Comparison of ENCODE assay signal across 8 cellular contexts in genomic region chr14:69818760-69819191, GRCh38. TPM values are rescaled to one million over a fixed set of nuclear protein-coding genes. Genes with fewer than 3 reads are reported as not detected.
DNase-seq lines count a peak whose midpoint lies in the region; ATAC-seq, FAIRE-seq and TF ChIP-seq lines count a peak whose summit lies in the region.

No MANE protein-coding gene starts in this region.

- H3K4me1 ChIP-seq in GM12878 (ENCODE audit: control insufficient read depth, insufficient read depth, low read length) = no peaks in the 10 kb centered on the region
- no peaks in the 10 kb centered on the region for H3K4me1 ChIP-seq in small intestine (ENCODE audit: control insufficient read depth in 2 of 2, insufficient read depth in 1 of 2, low read depth in 1 of 2, low read length in 1 of 2)

- H3K9me3 ChIP-seq in GM12878 (replicated peaks; ENCODE audit: control insufficient read depth, insufficient read depth, low read length) = no peaks in the 10 kb centered on the region
- H3K9me3 ChIP-seq in small intestine (ENCODE audit: control insufficient read depth, low read depth) = no peaks in the 10 kb centered on the region

- ATAC-seq in GM12878 = peak; percentile 95
- no peak for ATAC-seq in GM19324 (IDR thresholded peaks at IDR 0.05; ENCODE audit: low FRiP score, unreplicated experiment)

- H3K79me2 ChIP-seq in GM12878 (ENCODE audit: control insufficient read depth, insufficient read depth, low read length) = no peaks in the 10 kb centered on the region

- H3K36me3 ChIP-seq in GM12878 (ENCODE audit: control insufficient read depth in 2 of 2, insufficient read depth in 2 of 2, low read length in 1 of 2) (no peaks in the 10 kb centered on the region), small intestine (ENCODE audit: control insufficient read depth in 2 of 2, insufficient read depth in 2 of 2, low read length in 2 of 2) (no peaks in the 10 kb centered on the region)

- intact Hi-C loops in GM12878 (cut with micrococcal nuclease; ENCODE audit: unreplicated experiment) = loop anchor here (1.0 to 5.0 kb wide), 3 partner anchors 209 to 499 kb away; no protein-coding TSS in a partner anchor

- in situ Hi-C loops in GM12878 (cut with MboI) = loop anchor here (5.0 kb wide), 1 partner anchor 209 kb away; no protein-coding TSS in a partner anchor

- CTCF ChIA-PET in GM12878 (lab: Yijun Ruan, JAX) = interaction anchor here (0.7 to 4.6 kb wide), 26 partner anchors 8 to 655 kb away, joined by 3 to 61 read pairs (median 4); no protein-coding TSS in a partner anchor

- no peaks in the 10 kb centered on the region for H4K20me1 ChIP-seq in GM12878 (ENCODE audit: control insufficient read depth, insufficient read depth)

- DNase-seq in NOMO-1 (lab: John Stamatoyannopoulos, UW; ENCODE audit: unreplicated experiment in 2 of 2) (peak; percentile 18 to 36), NOMO-1 treated with dmso at 0.1 percent for 144 hours (lab: John Stamatoyannopoulos, UW; ENCODE audit: unreplicated experiment) (no peak), NCI-H146 (lab: John Stamatoyannopoulos, UW) (peak; percentile 36), T-helper 22 cell (ENCODE audit: low read depth) (peak; percentile 6), GM12878 (ENCODE audit: low read depth, low spot score) (peak; percentile 55), iPS DF 19.7 (ENCODE audit: low read depth, low spot score) (peak; percentile 40), small intestine (peak; percentile 71)

- BruUV-seq in GM12878 (replicated peaks; lab: Mats Ljungman, UMichigan) = no TSS peak

- TF ChIP-seq CTCF in GM12878 (IDR thresholded peaks at IDR 0.05 in 2 of 3, conservative IDR thresholded peaks at IDR 0.05 in 1 of 3; ENCODE audit: control insufficient read depth in 2 of 3, extremely low read depth in 1 of 3, insufficient read depth in 1 of 3, low read depth in 3 of 3, low read length in 3 of 3) = peak; percentile 71 to 79 (median 75)

- H3K4me3 ChIP-seq in GM12878 = no peak overlapping the region
- no peak overlapping the region for H3K4me3 ChIP-seq in small intestine (ENCODE audit: low read depth in 1 of 2, low read length in 2 of 2)

- TF ChIP-seq RAD21 in GM12878 (IDR thresholded peaks at IDR 0.05; ENCODE audit: insufficient read depth, low read depth, low read length) = peak; percentile 99

- no peak overlapping the region for H3K27ac ChIP-seq in GM12878 (ENCODE audit: control insufficient read depth, insufficient read depth)
- no peak overlapping the region for H3K27ac ChIP-seq in small intestine (ENCODE audit: low read depth in 1 of 2, low read length in 1 of 2)

- H3K27me3 ChIP-seq in GM12878 (replicated peaks in 1 of 2; ENCODE audit: control insufficient read depth in 2 of 2, insufficient read depth in 2 of 2, low read length in 1 of 2) (no peaks in the 10 kb centered on the region; a peak in 1 of 4 replicates), small intestine (ENCODE audit: control insufficient read depth in 2 of 2, insufficient read depth in 2 of 2, low read length in 2 of 2) (no peaks in the 10 kb centered on the region)

- FAIRE-seq in GM12878 (lab: Jason Lieb, UNC) (peak; percentile 78), small intestine (lab: Jason Lieb, UNC) (no peak)

- SMC1A ChIA-PET in GM12878 (lab: Charles Lee; ENCODE audit: uncharacterized antibody, unreplicated experiment) = interaction anchor here (0.7 to 2.7 kb wide), 11 partner anchors 18 to 749 kb away, joined by 3 to 24 read pairs (median 3); partner anchors contain the start of gene CCDC177

- RAD21 ChIA-PET in GM12878 (lab: Charles Lee; ENCODE audit: unreplicated experiment) = interaction anchor here (0.6 to 3.1 kb wide), 7 partner anchors 14 to 255 kb away, joined by 3 to 28 read pairs (median 4); no protein-coding TSS in a partner anchor

- H3K9ac ChIP-seq in GM12878 (ENCODE audit: control insufficient read depth, insufficient read depth, low read length) = no peak overlapping the region

- H2AFZ ChIP-seq in GM12878 (ENCODE audit: control insufficient read depth, low read depth, low read length) = no peak overlapping the region

- 11% methylated on average over 6 of the region's 11 CpGs for WGBS in GM12878 (ENCODE audit: insufficient coverage, insufficient replicate concordance, low lambda C conversion rate, missing lambda C conversion rate)
- WGBS in small intestine, 3 donors = 8 to 9% (median 9%) methylated on average over 11 of the region's 11 CpGs

- no peak for TF ChIP-seq POLR2A in GM12878 (IDR thresholded peaks at IDR 0.05; ENCODE audit: low read depth, low read length)

- POLR2A ChIA-PET in GM12878 (lab: Charles Lee) = interaction anchor here (0.5 kb wide), 1 partner anchor 14 kb away, joined by 3 read pairs; no protein-coding TSS in a partner anchor

- no peak for TF ChIP-seq EP300 in GM12878 (IDR thresholded peaks at IDR 0.05; ENCODE audit: borderline replicate concordance in 1 of 2, control insufficient read depth in 1 of 2, low read depth in 2 of 2, low read length in 2 of 2)

- no peak overlapping the region for H3K4me2 ChIP-seq in GM12878 (ENCODE audit: control insufficient read depth, insufficient read depth)

TF ChIP-seq in GM12878, 131 proteins besides CTCF, POLR2A, EP300 and RAD21:
- TF ChIP-seq YY1 (IDR thresholded peaks at IDR 0.05; ENCODE audit: low read depth, low read length) (0 out of 2 replicates have a peak, but pooled peaks have one; percentile 41), SMC3 (IDR thresholded peaks at IDR 0.05; ENCODE audit: borderline replicate concordance, low read length) (peak; percentile 87), RFX5 (IDR thresholded peaks at IDR 0.05; ENCODE audit: low read depth, low read length) (no peak), FOXM1 (IDR thresholded peaks at IDR 0.05; ENCODE audit: low read depth, low read length) (no peak)

RNA-seq across cellular contexts. Expression of gene SLC10A1, which starts 21.7 kb away (rescaled TPM):
- not detected in 2 replicates for total RNA-seq in GM12878 (2013; cell fraction: nucleolus; rRNA removed)
- total RNA-seq in GM12878 (2014; rRNA removed) (not detected in 2 replicates), GM12878 (2014; rRNA removed; fragmentation: Illumina TruSeq; extraction: Trizol) (not detected in 2 replicates), GM12878 (2021) (not detected in 2 replicates)
- not detected for polyA plus RNA-seq in GM12878 (2011; ENCODE audit: low read depth)
- polyA plus RNA-seq in GM12878 (2011; rRNA removed) (not detected in 2 replicates), GM12878 (2014; fragmentation: Illumina TruSeq; extraction: Trizol) (not detected in 2 replicates), GM12878 (2014; fragmentation: Nextera tagmentation; extraction: Ambion mirVana) (not detected), GM12878 (2014; rRNA removed) (not detected in 2 replicates), GM12878 (2016; fragmentation: Nextera tagmentation; extraction: Ambion mirVana) (under 1 TPM; 0.15 to 0.16 TPM), small intestine (under 1 TPM in 1 of 3 donors, not detected in 2; 0.04 TPM)
- not detected in 2 replicates for polyA plus RNA-seq in GM12878 (2011; cell fraction: cytosol; rRNA removed)
- polyA plus RNA-seq in GM12878 (2011; cell fraction: nucleus; rRNA removed) = not detected in 2 replicates
- polyA plus RNA-seq in GM12878 (2012) = 0.07 and 0.09 TPM in 2 replicates
- polyA minus RNA-seq in GM12878 (2011; rRNA and poly(A)+ RNA removed) = not detected in 2 replicates
- not detected in 2 replicates for polyA minus RNA-seq in GM12878 (2011; cell fraction: cytosol; rRNA and poly(A)+ RNA removed)
- not detected in 2 replicates for polyA minus RNA-seq in GM12878 (2011; cell fraction: nucleus; rRNA and poly(A)+ RNA removed)

RNA-seq across cellular contexts. Expression of gene SRSF5, which starts 51.8 kb away (rescaled TPM):
- total RNA-seq in GM12878 (2013; cell fraction: nucleolus; rRNA removed) = 912 and 920 TPM in 2 replicates
- total RNA-seq in GM12878 (2014; rRNA removed) (179 and 209 TPM in 2 replicates), GM12878 (2014; rRNA removed; fragmentation: Illumina TruSeq; extraction: Trizol) (249 and 265 TPM in 2 replicates), GM12878 (2021) (278 and 291 TPM in 2 replicates)
- polyA plus RNA-seq in GM12878 (2011; ENCODE audit: low read depth) = 182 TPM
- polyA plus RNA-seq in GM12878 (2011; rRNA removed) (369 and 477 TPM in 2 replicates), GM12878 (2014; fragmentation: Illumina TruSeq; extraction: Trizol) (370 and 405 TPM in 2 replicates), GM12878 (2014; fragmentation: Nextera tagmentation; extraction: Ambion mirVana) (100 to 1,000 TPM; 136 to 225 TPM), GM12878 (2014; rRNA removed) (451 and 453 TPM in 2 replicates), GM12878 (2016; fragmentation: Nextera tagmentation; extraction: Ambion mirVana) (100 to 1,000 TPM; 266 to 284 TPM), small intestine (100 to 1,000 TPM; 216 to 250 (median 249) TPM)
- polyA plus RNA-seq in GM12878 (2011; cell fraction: cytosol; rRNA removed) = 169 and 173 TPM in 2 replicates
- polyA plus RNA-seq in GM12878 (2011; cell fraction: nucleus; rRNA removed) = 1,417 and 1,542 TPM in 2 replicates
- polyA plus RNA-seq in GM12878 (2012) = 314 and 433 TPM in 2 replicates
- polyA minus RNA-seq in GM12878 (2011; rRNA and poly(A)+ RNA removed) = 137 and 170 TPM in 2 replicates
- polyA minus RNA-seq in GM12878 (2011; cell fraction: cytosol; rRNA and poly(A)+ RNA removed) = 87.6 and 101 TPM in 2 replicates
- polyA minus RNA-seq in GM12878 (2011; cell fraction: nucleus; rRNA and poly(A)+ RNA removed) = 300 and 376 TPM in 2 replicates
